ENCODE assay signal across 13 cellular contexts in the genomic region with DNA sequence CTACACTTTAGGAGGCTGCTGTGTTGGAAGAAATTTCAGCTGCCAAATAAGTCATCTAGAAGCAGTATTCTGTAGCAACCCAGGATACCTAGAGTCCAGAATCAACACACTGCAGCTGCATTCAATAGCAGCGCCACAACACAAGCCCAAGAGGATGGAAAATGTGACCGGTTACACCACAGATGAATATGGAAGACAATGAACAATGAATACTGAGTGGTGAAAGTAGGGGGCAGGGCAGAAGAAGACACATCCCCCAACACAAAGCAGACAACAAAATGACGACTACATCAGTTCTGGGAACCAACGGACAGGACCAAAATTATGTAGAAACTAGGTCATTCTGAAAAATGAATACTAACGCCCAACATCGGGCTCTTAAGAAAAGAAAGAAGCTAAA. TPM values are rescaled to one million over a fixed set of nuclear protein-coding genes. Genes with fewer than 3 reads are reported as not detected.
"Had no signal": no experiment of that assay in that cellular context is flagged by ENCODE, and none has a peak within 500 bp of the region (broad histone marks: within the 10 kb centered on the region; RNA-seq: fewer than 3 reads in every experiment).

No MANE protein-coding gene starts in this region.

- H3K4me3 ChIP-seq: cardiac muscle cell, esophagus squamous epithelium, heart left ventricle, psoas muscle, right lobe of liver, SK-N-MC, thoracic aorta had no signal

- H3K36me3 ChIP-seq: cardiac muscle cell, esophagus squamous epithelium, heart left ventricle, right lobe of liver, thoracic aorta had no signal

- H3K9me3 ChIP-seq: esophagus squamous epithelium, heart left ventricle, psoas muscle, right lobe of liver, thoracic aorta had no signal

- H3K27ac Mint-ChIP-seq: activated CD4-positive, alpha-beta T cell treated with anti-CD3 and anti-CD28 coated beads, Interleukin-2, amount 10 ng/mL, durations not matched to agents 7 days and 5 days; naive thymus-derived CD8-positive, alpha-beta T cell; stimulated activated naive CD8-positive, alpha-beta T cell treated with anti-CD3 and anti-CD28 coated beads, Interleukin-15, Interleukin-2, amounts not matched to agents 100 ng/mL and 50 ng/mL, for 24 hours had no signal

- H3K4me1 ChIP-seq: esophagus squamous epithelium, heart left ventricle, psoas muscle, right lobe of liver had no signal

- H3K27ac ChIP-seq: cardiac muscle cell, esophagus squamous epithelium, heart left ventricle, psoas muscle, right lobe of liver, SK-N-MC, thoracic aorta had no signal

- H3K4me3 Mint-ChIP-seq: activated CD4-positive, alpha-beta T cell treated with anti-CD3 and anti-CD28 coated beads, Interleukin-2, amount 10 ng/mL, durations not matched to agents 7 days and 5 days; naive thymus-derived CD8-positive, alpha-beta T cell; stimulated activated naive CD8-positive, alpha-beta T cell treated with anti-CD3 and anti-CD28 coated beads, Interleukin-15, Interleukin-2, amounts not matched to agents 100 ng/mL and 50 ng/mL, for 24 hours had no signal

- ATAC-seq: left lobe of liver; naive thymus-derived CD8-positive, alpha-beta T cell; psoas muscle; right lobe of liver had no signal

- H3K4me1 Mint-ChIP-seq: activated CD4-positive, alpha-beta T cell treated with anti-CD3 and anti-CD28 coated beads, Interleukin-2, amount 10 ng/mL, durations not matched to agents 7 days and 5 days; naive thymus-derived CD8-positive, alpha-beta T cell had no signal

- H3K27me3 ChIP-seq: cardiac muscle cell, heart left ventricle, right lobe of liver had no signal

- H3K9me3 Mint-ChIP-seq: activated CD4-positive, alpha-beta T cell treated with anti-CD3 and anti-CD28 coated beads, Interleukin-2, amount 10 ng/mL, durations not matched to agents 7 days and 5 days; stimulated activated naive CD8-positive, alpha-beta T cell treated with anti-CD3 and anti-CD28 coated beads, Interleukin-15, Interleukin-2, amounts not matched to agents 100 ng/mL and 50 ng/mL, for 24 hours had no signal

- H3K36me3 Mint-ChIP-seq: naive thymus-derived CD8-positive, alpha-beta T cell had no signal

- DNase-seq: activated CD4-positive, alpha-beta T cell treated with anti-CD3 and anti-CD28 coated beads, Interleukin-2, amount 10 ng/mL, durations not matched to agents 7 days and 5 days; activated CD8-positive, alpha-beta memory T cell treated with anti-CD3 and anti-CD28 coated beads, Interleukin-2, amount 50 U/mL, for 48 hours; esophagus squamous epithelium; islet precursor cell; naive thymus-derived CD8-positive, alpha-beta T cell; psoas muscle; right lobe of liver had no signal

RNA-seq across cellular contexts. Expression of a gene that starts 38.2 kb away (rescaled TPM):
- total RNA-seq: activated CD4-positive, alpha-beta T cell treated with anti-CD3 and anti-CD28 coated beads, Interleukin-2, amount 10 ng/mL, durations not matched to agents 7 days and 5 days; naive thymus-derived CD8-positive, alpha-beta T cell; thoracic aorta had no signal
